ENCODE assay signal across 13 cellular contexts in the genomic region with DNA sequence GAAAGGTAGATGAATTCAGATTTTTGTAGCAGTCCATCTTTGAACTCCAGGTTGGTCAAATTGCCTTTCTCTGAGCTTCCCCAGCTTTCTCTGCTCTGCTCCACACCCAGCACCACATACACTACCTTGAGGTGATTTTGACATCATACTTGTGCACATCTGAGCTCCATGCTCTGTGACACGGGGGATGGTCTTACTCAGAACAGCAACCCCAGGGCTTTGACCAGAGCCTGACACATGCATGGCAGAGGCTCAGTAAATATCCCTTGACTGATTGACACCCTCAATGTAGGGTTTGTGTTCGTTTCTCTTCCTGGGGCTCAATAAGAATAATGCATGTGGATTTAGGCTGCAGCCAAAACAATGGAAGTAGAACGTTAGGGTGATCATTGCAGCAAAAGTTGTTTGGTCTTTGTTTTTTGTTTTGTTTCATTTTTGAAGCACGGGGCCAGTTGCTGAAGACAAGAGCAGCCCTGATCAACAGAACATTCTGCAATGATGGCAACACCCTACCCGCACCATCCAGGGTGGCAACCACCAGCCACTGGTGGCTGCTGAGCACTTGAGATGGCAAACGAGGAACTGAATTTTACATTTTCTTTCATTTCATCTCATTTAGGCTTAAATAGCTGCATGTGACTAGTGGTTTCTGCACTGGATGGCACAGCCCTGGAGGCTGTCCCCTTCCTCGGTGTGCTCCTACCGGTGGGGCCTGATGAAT.
DNase-seq lines count a peak whose midpoint lies in the region; ATAC-seq and TF ChIP-seq lines count a peak whose summit lies in the region.
"Had no signal": no experiment of that assay in that cellular context is flagged by ENCODE, and none has a peak within 500 bp of the region (broad histone marks: within the 10 kb centered on the region; RNA-seq: fewer than 3 reads in every experiment).

No MANE protein-coding gene starts in this region.

- H3K36me3 ChIP-seq in heart left ventricle = no peaks in the 10 kb centered on the region
- H3K36me3 ChIP-seq in ascending aorta = no peaks in the 10 kb centered on the region
- H3K36me3 ChIP-seq in muscle layer of colon (ENCODE audit: insufficient read depth, low read length) = no peaks in the 10 kb centered on the region
- H3K36me3 ChIP-seq: BE2C had no signal

- H3K4me3 ChIP-seq in heart left ventricle = peak overlapping the region in 1 of 12 donors; percentile 28
- peak overlapping the region in 1 of 2 donors; percentile 47 for H3K4me3 ChIP-seq in ascending aorta
- peak overlapping the region; percentile 29 to 61 for H3K4me3 ChIP-seq in muscle layer of colon (ENCODE audit: low read depth in 1 of 2, low read length in 2 of 2)
- H3K4me3 ChIP-seq: testis had no signal

- H3K9ac ChIP-seq in muscle layer of colon (ENCODE audit: low read length) = no peak overlapping the region

- peaks cover 20% of the 10 kb centered on the region for H3K27me3 Mint-ChIP-seq in type B pancreatic cell
- H3K27me3 Mint-ChIP-seq: activated naive CD8-positive, alpha-beta T cell treated with anti-CD3 and anti-CD28 coated beads for 36 hours had no signal

- H3K36me3 Mint-ChIP-seq in type B pancreatic cell = no peaks in the 10 kb centered on the region
- H3K36me3 Mint-ChIP-seq: activated naive CD8-positive, alpha-beta T cell treated with anti-CD3 and anti-CD28 coated beads for 36 hours had no signal

- peaks cover 23% of the 10 kb centered on the region for H3K4me1 Mint-ChIP-seq in type B pancreatic cell (ENCODE audit: unreplicated experiment)
- H3K4me1 Mint-ChIP-seq: activated naive CD8-positive, alpha-beta T cell treated with anti-CD3 and anti-CD28 coated beads for 36 hours had no signal

- WGBS in heart left ventricle, 4 donors = 53 to 59% (median 57%) methylated on average over 8 of the region's 8 CpGs

- peaks cover 0 to 49% (median 34%) of the 10 kb centered on the region in 12 donors for H3K4me1 ChIP-seq in heart left ventricle
- peaks cover 21 to 38% of the 10 kb centered on the region in 2 donors for H3K4me1 ChIP-seq in ascending aorta
- peaks cover 41% of the 10 kb centered on the region for H3K4me1 ChIP-seq in muscle layer of colon (ENCODE audit: insufficient read depth, low read length)

- no peak for TF ChIP-seq CTCF in heart left ventricle (IDR thresholded peaks at IDR 0.05)
- TF ChIP-seq CTCF in ascending aorta (IDR thresholded peaks at IDR 0.05) = no peak
- TF ChIP-seq CTCF in type B pancreatic cell (conservative IDR thresholded peaks at IDR 0.05) = no peak

- peaks cover 0 to 26% (median 7%) of the 10 kb centered on the region in 12 donors for H3K9me3 ChIP-seq in heart left ventricle
- peaks cover 0 to 6% of the 10 kb centered on the region in 2 donors for H3K9me3 ChIP-seq in ascending aorta
- H3K9me3 ChIP-seq in muscle layer of colon (ENCODE audit: low read length) = no peaks in the 10 kb centered on the region
- H3K9me3 ChIP-seq: BE2C, testis had no signal

- H3K27ac ChIP-seq in heart left ventricle (peak overlapping the region; percentile 78 to 97 (median 86)), ascending aorta (peak overlapping the region; percentile 85 to 87), muscle layer of colon (ENCODE audit: low read depth, low read length) (peak overlapping the region; percentile 69)

- H3K9me3 Mint-ChIP-seq in type B pancreatic cell = peaks cover 12% of the 10 kb centered on the region

- no peak overlapping the region for H3K27ac Mint-ChIP-seq in type B pancreatic cell
- H3K27ac Mint-ChIP-seq: activated naive CD8-positive, alpha-beta T cell treated with anti-CD3 and anti-CD28 coated beads for 36 hours had no signal

- no peak for ATAC-seq in heart left ventricle
- no peak for ATAC-seq in Right ventricle myocardium superior (ENCODE audit: poor library complexity)
- ATAC-seq in GM18511 (IDR thresholded peaks at IDR 0.05; ENCODE audit: unreplicated experiment) = no peak
- no peak for ATAC-seq in HG03565 (IDR thresholded peaks at IDR 0.05; ENCODE audit: unreplicated experiment)

- DNase-seq in heart left ventricle (peak in 1 of 5 donors; percentile 4), Right ventricle myocardium superior (no peak), ascending aorta (ENCODE audit: low spot score in 2 of 2) (peak in 1 of 2 donors; percentile 18), type B pancreatic cell (ENCODE audit: extremely low spot score, unreplicated experiment) (peak; percentile 25)
- DNase-seq in stimulated activated CD4-positive, alpha-beta T cell treated with anti-CD3 and anti-CD28 coated beads, Interleukin-1b, Interleukin-23, amount 100 ng/mL, for 48 hours = no peak
- DNase-seq: activated naive CD8-positive, alpha-beta T cell treated with anti-CD3 and anti-CD28 coated beads for 36 hours; cerebellar nuclear complex; NCI-H1930 had no signal

- no peak for TF ChIP-seq POLR2A in heart left ventricle (IDR thresholded peaks at IDR 0.05)

- intact Hi-C loops in heart left ventricle (cut with DNase I) (loop anchor here in 9 of 10 donors (1.0 to 10.0 kb wide), 9 partner anchors 51 to 191 kb away; no protein-coding TSS in a partner anchor), Right ventricle myocardium superior (cut with DNase I) (loop anchor here (10.0 kb wide), 1 partner anchor 189 kb away; no protein-coding TSS in a partner anchor), ascending aorta (cut with DNase I) (loop anchor here (2.0 to 10.0 kb wide), 5 partner anchors 45 to 309 kb away; a partner anchor contains a TSS)

- H3K27me3 ChIP-seq in heart left ventricle = no peaks in the 10 kb centered on the region
- H3K27me3 ChIP-seq in ascending aorta = no peaks in the 10 kb centered on the region
- H3K27me3 ChIP-seq in muscle layer of colon (ENCODE audit: control insufficient read depth in 1 of 2, insufficient read depth in 2 of 2, low read length in 2 of 2) = no peaks in the 10 kb centered on the region
- H3K27me3 ChIP-seq: BE2C, testis had no signal

- no peak overlapping the region for H3K4me3 Mint-ChIP-seq in type B pancreatic cell
- H3K4me3 Mint-ChIP-seq: activated naive CD8-positive, alpha-beta T cell treated with anti-CD3 and anti-CD28 coated beads for 36 hours had no signal
